8 cellular contexts compared by ENCODE assay signal in the genomic region with DNA sequence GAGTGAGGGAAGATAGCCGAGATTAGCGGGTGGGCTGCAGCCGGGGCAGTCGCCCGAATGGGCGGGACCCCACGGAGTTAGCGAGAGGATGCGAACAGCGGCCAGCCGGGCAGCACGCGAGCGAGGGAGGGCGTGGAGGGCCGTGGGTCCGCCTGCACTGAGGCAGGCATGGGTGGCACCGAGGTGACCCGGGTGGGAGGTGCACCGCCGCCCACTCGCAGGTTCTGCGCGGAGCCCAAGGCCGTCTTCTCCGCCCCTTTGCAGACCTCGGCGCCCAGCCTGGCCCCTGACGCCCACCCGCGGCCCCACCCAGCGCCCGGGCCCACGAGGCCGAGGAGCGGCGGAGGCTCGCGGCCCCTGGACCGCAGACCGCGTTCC. TPM values are rescaled to one million over a fixed set of nuclear protein-coding genes. Genes with fewer than 3 reads are reported as not detected.
DNase-seq lines count a peak whose midpoint lies in the region; ATAC-seq and TF ChIP-seq lines count a peak whose summit lies in the region.
"Not testable (repeated sequence)": the region's sequence is repeated elsewhere in the genome, so short reads cannot be mapped to it uniquely, and the experiment has no call there.

No MANE protein-coding gene starts in this region.

- not testable (repeated sequence) for H3K9ac ChIP-seq in DND-41 (ENCODE audit: low read depth, low read length)

- not testable (repeated sequence) for H2AFZ ChIP-seq in DND-41 (ENCODE audit: low read depth, low read length)

- H3K36me3 Mint-ChIP-seq in activated CD8-positive, alpha-beta memory T cell treated with anti-CD3 and anti-CD28 coated beads, Interleukin-2, amount 10 ng/mL, durations not matched to agents 7 days and 5 days: not testable (repeated sequence)

- H3K36me3 ChIP-seq in DND-41 (ENCODE audit: insufficient read depth, low read length): not testable (repeated sequence)

- H3K27me3 ChIP-seq in DND-41 (ENCODE audit: insufficient read depth, low read length, poor library complexity); right cardiac atrium (ENCODE audit: control insufficient read depth, insufficient read depth): not testable (repeated sequence)

- H3K4me3 Mint-ChIP-seq in activated CD8-positive, alpha-beta memory T cell treated with anti-CD3 and anti-CD28 coated beads, Interleukin-2, amount 10 ng/mL, durations not matched to agents 7 days and 5 days: not testable (repeated sequence)

- ATAC-seq in DND-41 (ENCODE audit: insufficient read depth, low read depth): peak; percentile 20; the same call in 1 of the 3 replicates
- ATAC-seq in GM19351 (IDR thresholded peaks at IDR 0.05; ENCODE audit: unreplicated experiment): peak; percentile 21
- ATAC-seq in GM21786 (IDR thresholded peaks at IDR 0.05; ENCODE audit: unreplicated experiment): peak; percentile 11
- peak; percentile 36 for ATAC-seq in HG03025 (IDR thresholded peaks at IDR 0.05; ENCODE audit: low FRiP score, unreplicated experiment)
- peak; percentile 15 for ATAC-seq in HG03460 (IDR thresholded peaks at IDR 0.05; ENCODE audit: unreplicated experiment)
- ATAC-seq in activated CD8-positive, alpha-beta memory T cell treated with anti-CD3 and anti-CD28 coated beads, Interleukin-2, amount 10 ng/mL, durations not matched to agents 7 days and 5 days: peak; percentile 50
- peak; percentile 65 to 72 for ATAC-seq in right cardiac atrium
- ATAC-seq in sciatic nerve: peak; percentile 48

- not testable (repeated sequence) for H3K9me3 Mint-ChIP-seq in activated CD8-positive, alpha-beta memory T cell treated with anti-CD3 and anti-CD28 coated beads, Interleukin-2, amount 10 ng/mL, durations not matched to agents 7 days and 5 days (ENCODE audit: low read depth)

- not testable (repeated sequence) for H3K9me3 ChIP-seq in DND-41 (ENCODE audit: insufficient read depth, low read length, severe bottlenecking); right cardiac atrium (ENCODE audit: control insufficient read depth, low read length)

- not testable (repeated sequence) for H3K4me3 ChIP-seq in DND-41 (ENCODE audit: low read depth in 1 of 2, low read length in 2 of 2); right cardiac atrium (ENCODE audit: low read length)

- H3K4me2 ChIP-seq in DND-41 (ENCODE audit: insufficient read depth, low read length): not testable (repeated sequence)

- TF ChIP-seq CTCF in DND-41 (IDR thresholded peaks at IDR 0.05; ENCODE audit: borderline replicate concordance, extremely low read depth, low read length, poor library complexity, severe bottlenecking): not testable (repeated sequence)

- CTCF ChIA-PET in activated CD8-positive, alpha-beta memory T cell treated with anti-CD3 and anti-CD28 coated beads, Interleukin-2, amount 10 ng/mL, durations not matched to agents 7 days and 5 days (lab: Charles Lee): not testable (repeated sequence)

- not testable (repeated sequence) for H3K79me2 ChIP-seq in DND-41 (ENCODE audit: insufficient read depth, low read length)

- intact Hi-C loops in right cardiac atrium (cut with DNase I); sciatic nerve (cut with DNase I): not testable (repeated sequence)

- not testable (repeated sequence) for H3K27ac Mint-ChIP-seq in activated CD8-positive, alpha-beta memory T cell treated with anti-CD3 and anti-CD28 coated beads, Interleukin-2, amount 10 ng/mL, durations not matched to agents 7 days and 5 days

- H3K4me1 ChIP-seq in DND-41 (ENCODE audit: insufficient read depth, low read length); right cardiac atrium (ENCODE audit: control insufficient read depth, insufficient read depth, low read length): not testable (repeated sequence)

- H3K27ac ChIP-seq in DND-41 (ENCODE audit: low read length); right cardiac atrium (ENCODE audit: low read length): not testable (repeated sequence)

- not testable (repeated sequence) for H4K20me1 ChIP-seq in DND-41 (ENCODE audit: insufficient read depth, low read length)

- not testable (repeated sequence) for H3K4me1 Mint-ChIP-seq in activated CD8-positive, alpha-beta memory T cell treated with anti-CD3 and anti-CD28 coated beads, Interleukin-2, amount 10 ng/mL, durations not matched to agents 7 days and 5 days

- no CpG with 5 or more reads among the region's 42 CpGs for WGBS in right cardiac atrium

- not testable (repeated sequence) for DNase-seq in DND-41; activated CD8-positive, alpha-beta memory T cell treated with anti-CD3 and anti-CD28 coated beads, Interleukin-2, amount 10 ng/mL, durations not matched to agents 7 days and 5 days; right cardiac atrium; sciatic nerve (ENCODE audit: low spot score)

- not testable (repeated sequence) for H3K27me3 Mint-ChIP-seq in activated CD8-positive, alpha-beta memory T cell treated with anti-CD3 and anti-CD28 coated beads, Interleukin-2, amount 10 ng/mL, durations not matched to agents 7 days and 5 days

RNA-seq across cellular contexts. Expression of a gene that starts 48.9 kb away (rescaled TPM):
- 10 to 100 TPM; 41.1 to 67.9 TPM for total RNA-seq in activated CD8-positive, alpha-beta memory T cell treated with anti-CD3 and anti-CD28 coated beads, Interleukin-2, amount 10 ng/mL, durations not matched to agents 7 days and 5 days
- total RNA-seq in right cardiac atrium: 1 to 10 TPM; 2.1 to 9.0 (median 4.7) TPM
- 3.6 TPM for polyA plus RNA-seq in right cardiac atrium
- 11.0 TPM for total RNA-seq in sciatic nerve

Comparison
In these comparisons a context has a peak if more than half of its experiments do, and no peak if none do; other contexts are left out.
1. ATAC-seq: peak in every context shown above with its lines; median percentile 68 in right cardiac atrium; 50 in activated CD8-positive, alpha-beta memory T cell treated with anti-CD3 and anti-CD28 coated beads, Interleukin-2, amount 10 ng/mL, durations not matched to agents 7 days and 5 days; 48 in sciatic nerve; 36 in HG03025; 21 in GM19351; 20 in DND-41; 15 in HG03460; 11 in GM21786.